9 cellular contexts compared by ENCODE assay signal in the genomic region with DNA sequence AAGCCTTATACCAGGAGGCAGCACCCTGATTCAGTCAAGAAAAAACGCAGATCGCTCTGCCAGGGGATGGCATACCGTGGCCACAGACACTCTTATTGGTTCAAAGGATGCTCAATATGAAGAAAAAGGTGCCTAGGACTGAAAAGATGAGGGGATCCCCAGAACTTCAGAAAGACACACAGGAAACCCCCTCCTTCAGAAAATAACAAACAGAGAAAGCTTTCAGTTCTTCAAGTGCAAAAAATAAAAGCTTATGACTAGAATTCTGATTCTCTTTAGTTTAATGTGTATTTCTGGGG. TPM values are rescaled to one million over a fixed set of nuclear protein-coding genes. Genes with fewer than 3 reads are reported as not detected.
DNase-seq lines count a peak whose midpoint lies in the region; ATAC-seq and TF ChIP-seq lines count a peak whose summit lies in the region.
"Had no signal": no experiment of that assay in that cellular context is flagged by ENCODE, and none has a peak within 500 bp of the region (broad histone marks: within the 10 kb centered on the region; RNA-seq: fewer than 3 reads in every experiment).

No MANE protein-coding gene starts in this region.

- H3K4me1 ChIP-seq in colonic mucosa = no peaks in the 10 kb centered on the region
- H3K4me1 ChIP-seq in SJCRH30 = no peaks in the 10 kb centered on the region
- peaks cover 0 to 5% (median 0%) of the 10 kb centered on the region in 6 donors for H3K4me1 ChIP-seq in spleen
- H3K4me1 ChIP-seq: prostate gland had no signal

- H3K4me3 ChIP-seq in colonic mucosa = no peak overlapping the region
- H3K4me3 ChIP-seq in SJCRH30 = no peak overlapping the region
- no peak overlapping the region for H3K4me3 ChIP-seq in spleen
- H3K4me3 ChIP-seq: prostate gland had no signal

- intact Hi-C loops in colonic mucosa (cut with DNase I) = no loop called here
- intact Hi-C loops in spleen (cut with DNase I; ENCODE audit: low total_unique reads) = no loop called here

- 50 to 66% (median 59%) methylated on average over 3 of the region's 3 CpGs for WGBS in spleen, 5 donors

- no peaks in the 10 kb centered on the region for H3K36me3 ChIP-seq in colonic mucosa
- no peaks in the 10 kb centered on the region for H3K36me3 ChIP-seq in SJCRH30
- no peaks in the 10 kb centered on the region for H3K36me3 ChIP-seq in spleen
- H3K36me3 ChIP-seq: prostate gland had no signal

- peak; percentile 26 to 35 for DNase-seq in activated CD4-positive, alpha-beta T cell treated with anti-CD3 and anti-CD28 coated beads, Interleukin-2, amount 50 U/mL, for 4 hours
- peak; percentile 18 for DNase-seq in stimulated activated CD4-positive, alpha-beta T cell treated with anti-CD3 and anti-CD28 coated beads, Interleukin-2, amount 100 ng/mL, for 4 hours (ENCODE audit: low read depth)
- DNase-seq in AML-193 (lab: John Stamatoyannopoulos, UW) = no peak
- no peak for DNase-seq in colonic mucosa
- no peak for DNase-seq in SJCRH30
- no peak for DNase-seq in spleen

- no peaks in the 10 kb centered on the region for H3K9me3 ChIP-seq in colonic mucosa
- no peaks in the 10 kb centered on the region for H3K9me3 ChIP-seq in SJCRH30 (replicated peaks)
- no peaks in the 10 kb centered on the region for H3K9me3 ChIP-seq in spleen
- H3K9me3 ChIP-seq: prostate gland had no signal

- no peaks in the 10 kb centered on the region for H3K27me3 ChIP-seq in colonic mucosa
- H3K27me3 ChIP-seq in SJCRH30 = no peaks in the 10 kb centered on the region
- peaks cover 0 to 13% (median 0%) of the 10 kb centered on the region in 7 donors for H3K27me3 ChIP-seq in spleen (replicated peaks in 1 of 7)

- H3K27ac ChIP-seq in colonic mucosa = no peak overlapping the region
- H3K27ac ChIP-seq in SJCRH30 = no peak overlapping the region
- H3K27ac ChIP-seq in spleen = no peak overlapping the region
- H3K27ac ChIP-seq: prostate gland had no signal

- no peak overlapping the region for H3K9ac ChIP-seq in colonic mucosa (ENCODE audit: low read depth in 2 of 2, low read length in 2 of 2)

- no peak for TF ChIP-seq CTCF in colonic mucosa (IDR thresholded peaks at IDR 0.05)
- no peak for TF ChIP-seq CTCF in spleen (IDR thresholded peaks at IDR 0.05 in 8 of 11, conservative IDR thresholded peaks at IDR 0.05 in 3 of 11)

- no peak for TF ChIP-seq POLR2A in spleen (IDR thresholded peaks at IDR 0.05)

- ATAC-seq in GM19023 (IDR thresholded peaks at IDR 0.05; ENCODE audit: unreplicated experiment) = peak; percentile 67
- ATAC-seq in HG02981 (IDR thresholded peaks at IDR 0.05; ENCODE audit: unreplicated experiment) = peak; percentile 52

RNA-seq across cellular contexts. Expression of gene MYB, which starts 17.7 kb away (rescaled TPM):
- total RNA-seq in colonic mucosa (10 to 100 TPM; 67.2 to 78.0 TPM), spleen (1 to 10 TPM in 6 of 7 donors, under 1 TPM in 1; 0.94 to 6.6 (median 3.1) TPM)
- total RNA-seq in SJCRH30 (2014; rRNA removed; shearing (Covaris generic)) = 5.3 and 6.4 TPM in 2 replicates
- polyA plus RNA-seq in spleen = 1 to 10 TPM in 1 of 3 donors, under 1 TPM in 2; 0.45 to 1.3 (median 0.87) TPM

Comparison
In these comparisons a context has a peak if more than half of its experiments do, and no peak if none do; other contexts are left out.
1. DNase-seq: peak in activated CD4-positive, alpha-beta T cell treated with anti-CD3 and anti-CD28 coated beads, Interleukin-2, amount 50 U/mL, for 4 hours (2 of 2) and stimulated activated CD4-positive, alpha-beta T cell treated with anti-CD3 and anti-CD28 coated beads, Interleukin-2, amount 100 ng/mL, for 4 hours (single experiment); none in AML-193 (0 of 2), colonic mucosa (single experiment), SJCRH30 (0 of 2) and spleen (single experiment).